In genomic region chr1:236581528-236581927, GRCh38 we compare ENCODE assay signal across 1 cellular context.
TF ChIP-seq lines count a peak whose summit lies in the region.

No MANE protein-coding gene starts in this region.

TF ChIP-seq in K562, 482 proteins besides CTCF, POLR2A, EP300 and RAD21:
- TF ChIP-seq NUFIP1 (IDR thresholded peaks at IDR 0.05; ENCODE audit: partially characterized antibody) = no peak
- TF ChIP-seq RBM25 (IDR thresholded peaks at IDR 0.05; ENCODE audit: low read depth, low read length, severe bottlenecking) = no peak
- no peak for TF ChIP-seq RBM34 (IDR thresholded peaks at IDR 0.05; ENCODE audit: borderline replicate concordance, insufficient read depth, low read length)
- TF ChIP-seq ZNF444 (CRISPR knock-in tag; IDR thresholded peaks at IDR 0.05) = no peak
- TF ChIP-seq NR3C1 (CRISPR knock-in tag; IDR thresholded peaks at IDR 0.05) = no peak
- no peak for TF ChIP-seq GTF2E2 (tag; IDR thresholded peaks at IDR 0.05)
- TF ChIP-seq KHSRP (IDR thresholded peaks at IDR 0.05) = no peak
- no peak for TF ChIP-seq CHD1 (IDR thresholded peaks at IDR 0.05; ENCODE audit: low read length)
- TF ChIP-seq ZHX1 (conservative IDR thresholded peaks at IDR 0.05; ENCODE audit: low read length) = no peak
- no peak for TF ChIP-seq POLR2AphosphoS5 (IDR thresholded peaks at IDR 0.05; ENCODE audit: control insufficient read depth, insufficient read depth, low read depth, low read length)
- TF ChIP-seq NR2C2 (CRISPR knock-in tag; IDR thresholded peaks at IDR 0.05) = no peak
- TF ChIP-seq NR2C2 (tag; IDR thresholded peaks at IDR 0.05) = no peak
- no peak for TF ChIP-seq ZBTB8A (IDR thresholded peaks at IDR 0.05; ENCODE audit: partially characterized antibody)
- TF ChIP-seq ZNF384 (IDR thresholded peaks at IDR 0.05; ENCODE audit: low read depth, low read length) = no peak
- no peak for TF ChIP-seq TRIM28 (IDR thresholded peaks at IDR 0.05)
- no peak for TF ChIP-seq ETV5 (CRISPR knock-in tag; IDR thresholded peaks at IDR 0.05; ENCODE audit: low read depth)
- TF ChIP-seq TEAD2 (tag; IDR thresholded peaks at IDR 0.05) = no peak
- no peak for TF ChIP-seq RBFOX2 (IDR thresholded peaks at IDR 0.05; ENCODE audit: low read depth, low read length)
- TF ChIP-seq PCBP1 (IDR thresholded peaks at IDR 0.05; ENCODE audit: low read depth, low read length, poor library complexity, severe bottlenecking) = no peak
- TF ChIP-seq DIDO1 (tag; IDR thresholded peaks at IDR 0.05; ENCODE audit: low read depth) = no peak
